Comparison of ENCODE assay signal across 37 cellular contexts in genomic region chr15:40525855-40526254, GRCh38.
"Had no signal": no experiment of that assay in that cellular context is flagged by ENCODE, and none has a peak within 500 bp of the region (broad histone marks: within the 10 kb centered on the region; RNA-seq: fewer than 3 reads in every experiment).

No MANE protein-coding gene starts in this region.

- H3K4me3 Mint-ChIP-seq: activated CD8-positive, alpha-beta memory T cell treated with anti-CD3 and anti-CD28 coated beads, Interleukin-2, amount 10 ng/mL, durations not matched to agents 7 days and 5 days; activated CD8-positive, alpha-beta T cell treated with anti-CD3 and anti-CD28 coated beads for 36 hours; activated naive CD8-positive, alpha-beta T cell treated with anti-CD3 and anti-CD28 coated beads for 36 hours; activated naive CD8-positive, alpha-beta T cell treated with anti-CD3 and anti-CD28 coated beads, Interleukin-2, amount 50 U/mL, for 24 hours; activated T-helper 1 cell treated with anti-CD3 and anti-CD28 coated beads, Interleukin-12 subunit alpha, Interleukin-12 subunit beta, Interleukin-2, Interleukin-4 antibody, amounts not matched to agents 30 ng/mL and 10 ng/mL and 1 ng/mL, durations not matched to agents 14 hours and 24 hours and 36 hours; brain; dendritic cell treated with granulocyte-macrophage colony-stimulating factor and Interleukin-4, amounts not matched to agents 40 ng/mL and 50 ng/mL, for 4 days; T-helper 17 cell; T-helper 2 cell treated with Interferon-gamma antibody and Interleukin-4, amounts not matched to agents 5 μg/mL and 100 μg/mL, for 36 hours had no signal

- H3K36me3 ChIP-seq: adrenal gland, breast epithelium, cardiac muscle cell, esophagus muscularis mucosa, gastrocnemius medialis, heart left ventricle had no signal

- H3K4me1 ChIP-seq: adrenal gland, breast epithelium, esophagus muscularis mucosa, foreskin keratinocyte, gastrocnemius medialis had no signal

- H3K9me3 Mint-ChIP-seq: activated CD8-positive, alpha-beta T cell treated with anti-CD3 and anti-CD28 coated beads for 36 hours; activated naive CD8-positive, alpha-beta T cell treated with anti-CD3 and anti-CD28 coated beads for 36 hours; activated naive CD8-positive, alpha-beta T cell treated with anti-CD3 and anti-CD28 coated beads, Interleukin-2, amount 50 U/mL, for 24 hours; activated T-helper 1 cell treated with anti-CD3 and anti-CD28 coated beads, Interleukin-12 subunit alpha, Interleukin-12 subunit beta, Interleukin-2, Interleukin-4 antibody, amounts not matched to agents 30 ng/mL and 10 ng/mL and 1 ng/mL, durations not matched to agents 14 hours and 24 hours and 36 hours; activated T-helper 2 cell treated with anti-CD3 and anti-CD28 coated beads, Interferon-gamma antibody, Interleukin-2, Interleukin-4, amounts not matched to agents 10 μg/mL and 5 μg/mL and 100 μg/mL, durations not matched to agents 14 hours and 24 hours and 36 hours; brain; dendritic cell treated with granulocyte-macrophage colony-stimulating factor and Interleukin-4, amounts not matched to agents 40 ng/mL and 50 ng/mL, for 4 days; T-helper 2 cell treated with Interferon-gamma antibody and Interleukin-4, amounts not matched to agents 5 μg/mL and 100 μg/mL, for 36 hours had no signal

- H3K27ac ChIP-seq: adrenal gland, breast epithelium, cardiac muscle cell, coronary artery, dorsolateral prefrontal cortex, esophagus muscularis mucosa, foreskin keratinocyte, gastrocnemius medialis, heart left ventricle had no signal

- H3K9me3 ChIP-seq: adrenal gland, breast epithelium, esophagus muscularis mucosa, gastrocnemius medialis, heart left ventricle had no signal

- H3K27ac Mint-ChIP-seq: activated CD8-positive, alpha-beta memory T cell treated with anti-CD3 and anti-CD28 coated beads, Interleukin-2, amount 10 ng/mL, durations not matched to agents 7 days and 5 days; activated CD8-positive, alpha-beta T cell treated with anti-CD3 and anti-CD28 coated beads for 36 hours; activated naive CD8-positive, alpha-beta T cell treated with anti-CD3 and anti-CD28 coated beads for 36 hours; activated naive CD8-positive, alpha-beta T cell treated with anti-CD3 and anti-CD28 coated beads, Interleukin-2, amount 50 U/mL, for 24 hours; activated T-helper 1 cell treated with anti-CD3 and anti-CD28 coated beads, Interleukin-12 subunit alpha, Interleukin-12 subunit beta, Interleukin-2, Interleukin-4 antibody, amounts not matched to agents 30 ng/mL and 10 ng/mL and 1 ng/mL, durations not matched to agents 14 hours and 24 hours and 36 hours; activated T-helper 2 cell treated with anti-CD3 and anti-CD28 coated beads, Interferon-gamma antibody, Interleukin-2, Interleukin-4, amounts not matched to agents 10 μg/mL and 5 μg/mL and 100 μg/mL, durations not matched to agents 14 hours and 24 hours and 36 hours; brain; dendritic cell treated with granulocyte-macrophage colony-stimulating factor and Interleukin-4, amounts not matched to agents 40 ng/mL and 50 ng/mL, for 4 days; T-helper 17 cell; T-helper 2 cell treated with Interferon-gamma antibody and Interleukin-4, amounts not matched to agents 5 μg/mL and 100 μg/mL, for 36 hours had no signal

- H3K36me3 Mint-ChIP-seq: activated CD8-positive, alpha-beta memory T cell treated with anti-CD3 and anti-CD28 coated beads, Interleukin-2, amount 10 ng/mL, durations not matched to agents 7 days and 5 days; activated naive CD8-positive, alpha-beta T cell treated with anti-CD3 and anti-CD28 coated beads for 36 hours; brain had no signal

- H3K4me3 ChIP-seq: adrenal gland, breast epithelium, cardiac muscle cell, coronary artery, dorsolateral prefrontal cortex, esophagus muscularis mucosa, gastrocnemius medialis, heart left ventricle had no signal

- H3K4me1 Mint-ChIP-seq: activated CD8-positive, alpha-beta memory T cell treated with anti-CD3 and anti-CD28 coated beads, Interleukin-2, amount 10 ng/mL, durations not matched to agents 7 days and 5 days; activated naive CD8-positive, alpha-beta T cell treated with anti-CD3 and anti-CD28 coated beads for 36 hours; brain; T-helper 17 cell had no signal

- H3K27me3 Mint-ChIP-seq: activated CD8-positive, alpha-beta T cell treated with anti-CD3 and anti-CD28 coated beads for 36 hours; activated naive CD8-positive, alpha-beta T cell treated with anti-CD3 and anti-CD28 coated beads for 36 hours; activated naive CD8-positive, alpha-beta T cell treated with anti-CD3 and anti-CD28 coated beads, Interleukin-2, amount 50 U/mL, for 24 hours; brain; dendritic cell treated with granulocyte-macrophage colony-stimulating factor and Interleukin-4, amounts not matched to agents 40 ng/mL and 50 ng/mL, for 4 days; T-helper 17 cell had no signal

- H3K27me3 ChIP-seq: adrenal gland, breast epithelium, cardiac muscle cell, dorsolateral prefrontal cortex, esophagus muscularis mucosa, foreskin keratinocyte, gastrocnemius medialis, heart left ventricle had no signal

- ATAC-seq: activated CD8-positive, alpha-beta memory T cell treated with anti-CD3 and anti-CD28 coated beads, Interleukin-2, amount 10 ng/mL, durations not matched to agents 7 days and 5 days; activated CD8-positive, alpha-beta T cell treated with anti-CD3 and anti-CD28 coated beads for 36 hours; activated naive CD8-positive, alpha-beta T cell treated with anti-CD3 and anti-CD28 coated beads, Interleukin-2, amount 50 U/mL, for 24 hours; foreskin keratinocyte; gastrocnemius medialis; heart left ventricle; T-helper 17 cell had no signal

- DNase-seq: activated CD4-positive, alpha-beta T cell treated with anti-CD3 and anti-CD28 coated beads for 1 hour; activated CD4-positive, alpha-beta T cell treated with anti-CD3 and anti-CD28 coated beads for 48 hours; activated CD4-positive, alpha-beta T cell treated with anti-CD3 and anti-CD28 coated beads, Interleukin-2, amount 50 U/mL, for 1 hour; activated CD4-positive, alpha-beta T cell treated with anti-CD3 and anti-CD28 coated beads, Interleukin-2, amount 50 U/mL, for 48 hours; activated CD8-positive, alpha-beta memory T cell treated with anti-CD3 and anti-CD28 coated beads, Interleukin-2, amount 50 U/mL, for 4 hours; activated CD8-positive, alpha-beta T cell treated with anti-CD3 and anti-CD28 coated beads for 36 hours; activated effector memory CD4-positive, alpha-beta T cell treated with anti-CD3 and anti-CD28 coated beads, Interleukin-2, amount 50 U/mL, for 16 hours; activated naive CD4-positive, alpha-beta T cell; activated naive CD4-positive, alpha-beta T cell treated with anti-CD3 and anti-CD28 coated beads, Interleukin-2, amount 50 U/mL, for 16 hours; activated naive CD8-positive, alpha-beta T cell treated with anti-CD3 and anti-CD28 coated beads for 36 hours; activated naive CD8-positive, alpha-beta T cell treated with anti-CD3 and anti-CD28 coated beads, Interleukin-2, amount 50 U/mL, for 24 hours; activated T-cell treated with anti-CD3 and anti-CD28 coated beads, Interleukin-2, amount 50 U/mL, for 1 hour; activated T-cell treated with anti-CD3 and anti-CD28 coated beads, Interleukin-2, amount 50 U/mL, for 48 hours; adrenal gland; amygdala; aorta; central memory CD4-positive, alpha-beta T cell; dorsolateral prefrontal cortex; effector memory CD4-positive, alpha-beta T cell; erythroblast; foreskin keratinocyte; gastrocnemius medialis; glutamatergic neuron; heart left ventricle; T-helper 1 cell; T-helper 17 cell; T1000 had no signal
